Comparison of ENCODE assay signal across 27 cellular contexts in the genomic region with DNA sequence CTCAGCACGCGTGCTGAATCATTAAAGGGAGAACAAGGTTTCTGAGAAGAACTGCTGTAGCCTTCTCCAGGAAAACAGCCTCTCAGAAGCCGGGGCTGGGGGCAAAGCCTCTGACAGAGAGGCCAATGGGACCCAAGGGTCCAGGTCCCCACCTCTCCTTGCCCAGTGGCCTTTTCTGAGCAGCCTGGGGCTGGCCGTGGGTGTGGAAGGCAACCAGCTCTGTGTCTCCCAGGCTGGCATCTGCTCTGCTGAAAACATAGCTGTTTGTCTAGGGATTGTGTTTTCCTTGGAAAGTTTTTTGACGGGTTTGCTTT.
"Had no signal": no experiment of that assay in that cellular context is flagged by ENCODE, and none has a peak within 500 bp of the region (broad histone marks: within the 10 kb centered on the region; RNA-seq: fewer than 3 reads in every experiment).

No MANE protein-coding gene starts in this region.

- ATAC-seq: activated CD8-positive, alpha-beta T cell treated with anti-CD3 and anti-CD28 coated beads for 36 hours; activated T-cell treated with anti-CD3 and anti-CD28 coated beads, Interleukin-2, amount 50 U/mL, for 72 hours; activated T-helper 17 cell treated with anti-CD3 and anti-CD28 coated beads, Interleukin-2, amount 50 U/mL, for 72 hours had no signal

- H3K36me3 ChIP-seq: brain microvascular endothelial cell, SJCRH30, WERI-Rb-1 had no signal

- H3K27me3 Mint-ChIP-seq: activated CD4-positive, alpha-beta T cell treated with anti-CD3 and anti-CD28 coated beads, Interleukin-2, amount 10 ng/mL, durations not matched to agents 24 days and 14 days had no signal

- H3K4me1 Mint-ChIP-seq: activated CD4-positive, alpha-beta T cell treated with anti-CD3 and anti-CD28 coated beads, Interleukin-2, amount 10 ng/mL, durations not matched to agents 24 days and 14 days; activated T-helper 17 cell treated with anti-CD3 and anti-CD28 coated beads, Interleukin-2, amount 50 U/mL, for 72 hours had no signal

- H3K27ac Mint-ChIP-seq: activated CD4-positive, alpha-beta T cell treated with anti-CD3 and anti-CD28 coated beads, Interleukin-2, amount 10 ng/mL, durations not matched to agents 24 days and 14 days; activated CD8-positive, alpha-beta T cell treated with anti-CD3 and anti-CD28 coated beads for 36 hours; activated T-cell treated with anti-CD3 and anti-CD28 coated beads, Interleukin-2, amount 50 U/mL, for 72 hours; activated T-helper 17 cell treated with anti-CD3 and anti-CD28 coated beads, Interleukin-2, amount 50 U/mL, for 72 hours had no signal

- DNase-seq: activated CD4-positive, alpha-beta T cell treated with anti-CD3 and anti-CD28 coated beads, Interleukin-2, amount 10 ng/mL, durations not matched to agents 24 days and 14 days; activated CD4-positive, alpha-beta T cell treated with anti-CD3 and anti-CD28 coated beads, Interleukin-2, amount 50 U/mL, for 4 hours; activated CD8-positive, alpha-beta T cell treated with anti-CD3 and anti-CD28 coated beads for 36 hours; activated naive CD4-positive, alpha-beta T cell; activated naive CD4-positive, alpha-beta T cell treated with anti-CD3 and anti-CD28 coated beads, Interleukin-2, amount 50 U/mL, for 16 hours; activated T-cell treated with anti-CD3 and anti-CD28 coated beads, Interleukin-2, amount 50 U/mL, for 1 hour; activated T-cell treated with anti-CD3 and anti-CD28 coated beads, Interleukin-2, amount 50 U/mL, for 72 hours; brain microvascular endothelial cell; central memory CD4-positive, alpha-beta T cell; Karpas-422; NCI-H1105; NCI-H1436 treated with DMSO at 0.1 percent for 48 hours; NCI-H1694 treated with DMSO at 0.1 percent for 48 hours; NCI-H2029; NCI-H2107; NCI-H2171; NCI-H510A; NCI-H526; NCI-H748 treated with DMSO at 0.1 percent for 48 hours; PC-9; SHP77; SJCRH30; T1000; WERI-Rb-1 had no signal

- H3K9me3 Mint-ChIP-seq: activated CD4-positive, alpha-beta T cell treated with anti-CD3 and anti-CD28 coated beads, Interleukin-2, amount 10 ng/mL, durations not matched to agents 24 days and 14 days; activated CD8-positive, alpha-beta T cell treated with anti-CD3 and anti-CD28 coated beads for 36 hours; activated T-cell treated with anti-CD3 and anti-CD28 coated beads, Interleukin-2, amount 50 U/mL, for 72 hours; activated T-helper 17 cell treated with anti-CD3 and anti-CD28 coated beads, Interleukin-2, amount 50 U/mL, for 72 hours had no signal

- H3K27ac ChIP-seq: brain microvascular endothelial cell, PC-9, RWPE1, SJCRH30, SK-N-MC, WERI-Rb-1 had no signal

- H3K4me3 ChIP-seq: PC-9, SJCRH30, SK-N-MC had no signal

- H3K4me3 Mint-ChIP-seq: activated CD4-positive, alpha-beta T cell treated with anti-CD3 and anti-CD28 coated beads, Interleukin-2, amount 10 ng/mL, durations not matched to agents 24 days and 14 days; activated CD8-positive, alpha-beta T cell treated with anti-CD3 and anti-CD28 coated beads for 36 hours; activated T-cell treated with anti-CD3 and anti-CD28 coated beads, Interleukin-2, amount 50 U/mL, for 72 hours; activated T-helper 17 cell treated with anti-CD3 and anti-CD28 coated beads, Interleukin-2, amount 50 U/mL, for 72 hours had no signal

- H3K9me3 ChIP-seq: SJCRH30 had no signal

- H3K27me3 ChIP-seq: brain microvascular endothelial cell had no signal

- H3K4me1 ChIP-seq: SJCRH30 had no signal
